ENCODE assay signal across 8 cellular contexts in genomic region chr15:28106294-28107110, GRCh38. TPM values are rescaled to one million over a fixed set of nuclear protein-coding genes. Genes with fewer than 3 reads are reported as not detected.
DNase-seq lines count a peak whose midpoint lies in the region; ATAC-seq, FAIRE-seq and TF ChIP-seq lines count a peak whose summit lies in the region.

No MANE protein-coding gene starts in this region.

- peak; percentile 38 to 49 for DNase-seq in activated T-cell treated with anti-CD3 and anti-CD28 coated beads, Interleukin-2, amount 50 U/mL, for 72 hours
- DNase-seq in cardiac muscle cell (ENCODE audit: low read depth in 1 of 2, low spot score in 1 of 2) (peak; percentile 21 to 43), posterior vena cava (ENCODE audit: low spot score) (peak; percentile 81), SW 1271 (lab: John Stamatoyannopoulos, UW) (no peak), urothelium cell line (ENCODE audit: low spot score) (no peak)

- H3K27ac Mint-ChIP-seq in activated T-cell treated with anti-CD3 and anti-CD28 coated beads, Interleukin-2, amount 50 U/mL, for 72 hours, result no peak overlapping the region

- peak overlapping the region; percentile 25 for H3K4me3 ChIP-seq in cardiac muscle cell

- no peaks in the 10 kb centered on the region for H3K4me1 ChIP-seq in cardiac muscle cell (ENCODE audit: low read depth)

- FAIRE-seq in urothelium cell line (lab: Jason Lieb, UNC), result no peak

- peaks cover 30% of the 10 kb centered on the region for H3K27me3 ChIP-seq in cardiac muscle cell

- H3K4me3 Mint-ChIP-seq in activated T-cell treated with anti-CD3 and anti-CD28 coated beads, Interleukin-2, amount 50 U/mL, for 72 hours, result peak overlapping the region; percentile 33 to 67

- H3K27me3 Mint-ChIP-seq in activated T-cell treated with anti-CD3 and anti-CD28 coated beads, Interleukin-2, amount 50 U/mL, for 72 hours (ENCODE audit: low read depth), result peaks cover 24% of the 10 kb centered on the region

- intact Hi-C loops in posterior vena cava (cut with DNase I), result no loop called here

- no peak overlapping the region for H3K27ac ChIP-seq in cardiac muscle cell

- ATAC-seq in GM19351 (IDR thresholded peaks at IDR 0.05; ENCODE audit: unreplicated experiment) (peak; percentile 41), HG03045 (IDR thresholded peaks at IDR 0.05; ENCODE audit: unreplicated experiment) (no peak), GM19324 (IDR thresholded peaks at IDR 0.05; ENCODE audit: low FRiP score, unreplicated experiment) (no peak)
- ATAC-seq in activated T-cell treated with anti-CD3 and anti-CD28 coated beads, Interleukin-2, amount 50 U/mL, for 72 hours (replicated peaks in 1 of 2), result peak; percentile 56 to 62

- no peak for TF ChIP-seq CTCF in cardiac muscle cell (IDR thresholded peaks at IDR 0.05; ENCODE audit: low read depth, low read length)

- H3K36me3 Mint-ChIP-seq in activated T-cell treated with anti-CD3 and anti-CD28 coated beads, Interleukin-2, amount 50 U/mL, for 72 hours (ENCODE audit: insufficient read depth in 2 of 2), result peaks cover 2 to 3% of the 10 kb centered on the region in 2 donors

- H3K9me3 ChIP-seq in cardiac muscle cell (ENCODE audit: low read depth), result no peaks in the 10 kb centered on the region

- peaks cover 2% of the 10 kb centered on the region for H3K36me3 ChIP-seq in cardiac muscle cell

- peaks cover 6% of the 10 kb centered on the region for H3K4me1 Mint-ChIP-seq in activated T-cell treated with anti-CD3 and anti-CD28 coated beads, Interleukin-2, amount 50 U/mL, for 72 hours (ENCODE audit: low read depth)

- no peaks in the 10 kb centered on the region for H3K9me3 Mint-ChIP-seq in activated T-cell treated with anti-CD3 and anti-CD28 coated beads, Interleukin-2, amount 50 U/mL, for 72 hours

RNA-seq across cellular contexts. Expression of gene OCA2, which starts 7.4 kb away (rescaled TPM):
- total RNA-seq in activated T-cell treated with anti-CD3 and anti-CD28 coated beads, Interleukin-2, amount 50 U/mL, for 72 hours, result under 1 TPM in 1 of 2 donors, not detected in 1; 0.14 TPM
- 0.56 and 0.63 TPM in 2 replicates for total RNA-seq in cardiac muscle cell
- polyA plus RNA-seq in cardiac muscle cell, result 0.49 and 2.0 TPM in 2 replicates
- total RNA-seq in posterior vena cava, result 1 to 10 TPM in 1 of 2 donors, under 1 TPM in 1; 0.38 to 1.4 TPM

Comparison
In these comparisons a context has a peak if more than half of its experiments do, and no peak if none do; other contexts are left out.
1. ATAC-seq: peak in GM19351 (single experiment) and activated T-cell treated with anti-CD3 and anti-CD28 coated beads, Interleukin-2, amount 50 U/mL, for 72 hours (2 of 2); none in HG03045 (single experiment) and GM19324 (single experiment).
2. DNase-seq: peak in activated T-cell treated with anti-CD3 and anti-CD28 coated beads, Interleukin-2, amount 50 U/mL, for 72 hours (2 of 2), cardiac muscle cell (2 of 2) and posterior vena cava (single experiment); none in SW 1271 (0 of 2) and urothelium cell line (single experiment).